ENCODE assay signal across 1 cellular context in the genomic region with DNA sequence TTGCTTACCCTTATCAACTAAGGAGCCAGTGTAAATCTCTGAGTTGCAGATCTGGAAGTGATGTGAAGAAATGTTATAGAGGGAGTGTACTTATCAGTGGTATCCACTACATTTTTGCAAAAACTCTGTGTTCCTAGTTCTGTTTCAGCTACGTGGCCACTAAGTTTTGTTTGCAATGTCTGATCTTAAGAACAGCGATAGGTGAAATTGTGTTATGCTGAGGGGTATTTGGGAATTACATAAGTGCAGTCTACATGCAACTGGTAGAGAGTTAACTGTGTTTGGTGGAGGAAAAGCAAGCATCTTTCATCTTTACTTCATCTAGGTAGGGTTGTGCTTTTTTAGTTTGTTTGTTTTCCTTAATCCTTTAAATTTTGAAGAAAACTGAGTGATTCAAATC.
TF ChIP-seq lines count a peak whose summit lies in the region.

No MANE protein-coding gene starts in this region.

TF ChIP-seq in GM23338, 12 proteins besides CTCF, POLR2A, EP300 and RAD21 (continued from another document):
- no peak for TF ChIP-seq ZNF462 (CRISPR knock-in tag; IDR thresholded peaks at IDR 0.05)
- TF ChIP-seq STAT1 (IDR thresholded peaks at IDR 0.05; ENCODE audit: unreplicated experiment), result no peak
- no peak for TF ChIP-seq EZH2phosphoT487 (IDR thresholded peaks at IDR 0.05; ENCODE audit: unreplicated experiment)
- no peak for TF ChIP-seq NANOG (IDR thresholded peaks at IDR 0.05; ENCODE audit: borderline replicate concordance)
- TF ChIP-seq ETS1 (IDR thresholded peaks at IDR 0.05), result no peak
- no peak for TF ChIP-seq ZNF114 (CRISPR knock-in tag; IDR thresholded peaks at IDR 0.05)
- TF ChIP-seq CREB1 (CRISPR knock-in tag; IDR thresholded peaks at IDR 0.05; ENCODE audit: low read depth), result no peak
- TF ChIP-seq ZNF331 (CRISPR knock-in tag; IDR thresholded peaks at IDR 0.05; ENCODE audit: low read depth), result no peak
- TF ChIP-seq POLR2AphosphoS5 (IDR thresholded peaks at IDR 0.05; ENCODE audit: low read depth), result no peak
